In genomic region chr7:16562456-16563220, GRCh38 we compare ENCODE assay signal across 1 cellular context.
TF ChIP-seq lines count a peak whose summit lies in the region.

No MANE protein-coding gene starts in this region.

TF ChIP-seq in GM23338, 12 proteins besides CTCF, POLR2A, EP300 and RAD21:
- TF ChIP-seq EZH2phosphoT487 (IDR thresholded peaks at IDR 0.05; ENCODE audit: unreplicated experiment) (no peak), ZNF462 (CRISPR knock-in tag; IDR thresholded peaks at IDR 0.05) (no peak), NANOG (IDR thresholded peaks at IDR 0.05; ENCODE audit: borderline replicate concordance) (no peak), ZNF331 (CRISPR knock-in tag; IDR thresholded peaks at IDR 0.05; ENCODE audit: low read depth) (no peak), REST (IDR thresholded peaks at IDR 0.05; ENCODE audit: unreplicated experiment) (no peak), EZH2 (IDR thresholded peaks at IDR 0.05; ENCODE audit: low read depth, unreplicated experiment) (no peak), POLR2AphosphoS5 (IDR thresholded peaks at IDR 0.05; ENCODE audit: low read depth) (no peak), CREB1 (CRISPR knock-in tag; IDR thresholded peaks at IDR 0.05; ENCODE audit: low read depth) (no peak), STAT1 (IDR thresholded peaks at IDR 0.05; ENCODE audit: unreplicated experiment) (no peak), JUNB (IDR thresholded peaks at IDR 0.05; ENCODE audit: unreplicated experiment) (no peak), ZNF114 (CRISPR knock-in tag; IDR thresholded peaks at IDR 0.05) (no peak)
- TF ChIP-seq, protein P1, sequence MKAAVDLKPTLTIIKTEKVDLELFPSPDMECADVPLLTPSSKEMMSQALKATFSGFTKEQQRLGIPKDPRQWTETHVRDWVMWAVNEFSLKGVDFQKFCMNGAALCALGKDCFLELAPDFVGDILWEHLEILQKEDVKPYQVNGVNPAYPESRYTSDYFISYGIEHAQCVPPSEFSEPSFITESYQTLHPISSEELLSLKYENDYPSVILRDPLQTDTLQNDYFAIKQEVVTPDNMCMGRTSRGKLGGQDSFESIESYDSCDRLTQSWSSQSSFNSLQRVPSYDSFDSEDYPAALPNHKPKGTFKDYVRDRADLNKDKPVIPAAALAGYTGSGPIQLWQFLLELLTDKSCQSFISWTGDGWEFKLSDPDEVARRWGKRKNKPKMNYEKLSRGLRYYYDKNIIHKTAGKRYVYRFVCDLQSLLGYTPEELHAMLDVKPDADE (IDR thresholded peaks at IDR 0.05) = no peak
TF ChIP-seq in GM23338: peak in this region for 0.
